ENCODE assay signal across 1 cellular context in genomic region chr5:96743065-96743768, GRCh38.
TF ChIP-seq lines count a peak whose summit lies in the region.

No MANE protein-coding gene starts in this region.

TF ChIP-seq in K562, 482 proteins besides CTCF, POLR2A, EP300 and RAD21 (continued from another document):
- TF ChIP-seq ZBTB9 (CRISPR knock-in tag; IDR thresholded peaks at IDR 0.05) (no peak), MXI1 (IDR thresholded peaks at IDR 0.05; ENCODE audit: low read depth, low read length) (no peak), POLR2H (tag; IDR thresholded peaks at IDR 0.05; ENCODE audit: low read depth) (no peak), JUN (IDR thresholded peaks at IDR 0.05; ENCODE audit: borderline replicate concordance, low read depth, low read length) (peak; percentile 56; the same call in 1 of the 2 replicates), JUN (CRISPR knock-in tag; IDR thresholded peaks at IDR 0.05; ENCODE audit: borderline replicate concordance) (no peak), HLTF (IDR thresholded peaks at IDR 0.05) (no peak), RBM22 (IDR thresholded peaks at IDR 0.05; ENCODE audit: low read depth, low read length, poor library complexity, severe bottlenecking) (no peak), ZNF408 (CRISPR knock-in tag; IDR thresholded peaks at IDR 0.05; ENCODE audit: low read depth) (no peak), FUS (optimal IDR thresholded peaks at IDR 0.05; ENCODE audit: low read depth, low read length) (no peak), ZNF57 (CRISPR knock-in tag; IDR thresholded peaks at IDR 0.05) (no peak), ZNF217 (CRISPR knock-in tag; IDR thresholded peaks at IDR 0.05) (no peak), MBD2 (IDR thresholded peaks at IDR 0.05; ENCODE audit: borderline replicate concordance, low read depth) (no peak), TAF1 (IDR thresholded peaks at IDR 0.05; ENCODE audit: control insufficient read depth, extremely low read depth, insufficient read depth, low read length, severe bottlenecking) (peak; percentile 20), SOX6 (IDR thresholded peaks at IDR 0.05) (no peak), MYC (IDR thresholded peaks at IDR 0.05; ENCODE audit: low read depth, low read length) (no peak), MYC (CRISPR knock-in tag; IDR thresholded peaks at IDR 0.05; ENCODE audit: borderline replicate concordance, low read depth) (no peak), MNT (conservative IDR thresholded peaks at IDR 0.05) (peak in 1 of 2 experiments; percentile 42; a peak in 1 of 4 replicates), NRF1 (conservative IDR thresholded peaks at IDR 0.05 in 1 of 2, IDR thresholded peaks at IDR 0.05 in 1 of 2) (0 out of 4 replicates have a peak, but pooled peaks of 1 of the 2 experiments have one; percentile 16)
TF ChIP-seq in K562: peak in this region for 50.
